ENCODE assay signal across 1 cellular context in the genomic region with DNA sequence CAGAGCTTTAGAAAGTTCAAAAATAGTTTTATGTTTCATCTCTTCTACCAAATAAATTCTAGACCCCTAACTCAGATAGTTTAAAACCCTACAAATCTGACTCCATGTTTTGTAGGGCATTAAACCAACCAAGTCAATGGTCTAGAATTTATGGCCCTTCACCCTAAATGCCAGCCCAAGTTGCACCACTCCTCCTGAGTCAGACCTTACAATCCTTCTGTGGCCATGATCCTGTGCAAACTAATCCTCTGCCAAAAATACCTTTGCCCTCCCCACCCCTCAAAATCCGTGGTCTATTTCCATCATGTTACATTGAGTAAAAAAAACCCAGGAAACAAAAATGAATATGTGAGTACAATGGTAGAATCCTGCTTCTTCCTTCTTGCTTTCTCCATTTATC.
TF ChIP-seq lines count a peak whose summit lies in the region.

No MANE protein-coding gene starts in this region.

TF ChIP-seq in GM23338, 12 proteins besides CTCF, POLR2A, EP300 and RAD21 (continued from another document):
- TF ChIP-seq, protein P1, sequence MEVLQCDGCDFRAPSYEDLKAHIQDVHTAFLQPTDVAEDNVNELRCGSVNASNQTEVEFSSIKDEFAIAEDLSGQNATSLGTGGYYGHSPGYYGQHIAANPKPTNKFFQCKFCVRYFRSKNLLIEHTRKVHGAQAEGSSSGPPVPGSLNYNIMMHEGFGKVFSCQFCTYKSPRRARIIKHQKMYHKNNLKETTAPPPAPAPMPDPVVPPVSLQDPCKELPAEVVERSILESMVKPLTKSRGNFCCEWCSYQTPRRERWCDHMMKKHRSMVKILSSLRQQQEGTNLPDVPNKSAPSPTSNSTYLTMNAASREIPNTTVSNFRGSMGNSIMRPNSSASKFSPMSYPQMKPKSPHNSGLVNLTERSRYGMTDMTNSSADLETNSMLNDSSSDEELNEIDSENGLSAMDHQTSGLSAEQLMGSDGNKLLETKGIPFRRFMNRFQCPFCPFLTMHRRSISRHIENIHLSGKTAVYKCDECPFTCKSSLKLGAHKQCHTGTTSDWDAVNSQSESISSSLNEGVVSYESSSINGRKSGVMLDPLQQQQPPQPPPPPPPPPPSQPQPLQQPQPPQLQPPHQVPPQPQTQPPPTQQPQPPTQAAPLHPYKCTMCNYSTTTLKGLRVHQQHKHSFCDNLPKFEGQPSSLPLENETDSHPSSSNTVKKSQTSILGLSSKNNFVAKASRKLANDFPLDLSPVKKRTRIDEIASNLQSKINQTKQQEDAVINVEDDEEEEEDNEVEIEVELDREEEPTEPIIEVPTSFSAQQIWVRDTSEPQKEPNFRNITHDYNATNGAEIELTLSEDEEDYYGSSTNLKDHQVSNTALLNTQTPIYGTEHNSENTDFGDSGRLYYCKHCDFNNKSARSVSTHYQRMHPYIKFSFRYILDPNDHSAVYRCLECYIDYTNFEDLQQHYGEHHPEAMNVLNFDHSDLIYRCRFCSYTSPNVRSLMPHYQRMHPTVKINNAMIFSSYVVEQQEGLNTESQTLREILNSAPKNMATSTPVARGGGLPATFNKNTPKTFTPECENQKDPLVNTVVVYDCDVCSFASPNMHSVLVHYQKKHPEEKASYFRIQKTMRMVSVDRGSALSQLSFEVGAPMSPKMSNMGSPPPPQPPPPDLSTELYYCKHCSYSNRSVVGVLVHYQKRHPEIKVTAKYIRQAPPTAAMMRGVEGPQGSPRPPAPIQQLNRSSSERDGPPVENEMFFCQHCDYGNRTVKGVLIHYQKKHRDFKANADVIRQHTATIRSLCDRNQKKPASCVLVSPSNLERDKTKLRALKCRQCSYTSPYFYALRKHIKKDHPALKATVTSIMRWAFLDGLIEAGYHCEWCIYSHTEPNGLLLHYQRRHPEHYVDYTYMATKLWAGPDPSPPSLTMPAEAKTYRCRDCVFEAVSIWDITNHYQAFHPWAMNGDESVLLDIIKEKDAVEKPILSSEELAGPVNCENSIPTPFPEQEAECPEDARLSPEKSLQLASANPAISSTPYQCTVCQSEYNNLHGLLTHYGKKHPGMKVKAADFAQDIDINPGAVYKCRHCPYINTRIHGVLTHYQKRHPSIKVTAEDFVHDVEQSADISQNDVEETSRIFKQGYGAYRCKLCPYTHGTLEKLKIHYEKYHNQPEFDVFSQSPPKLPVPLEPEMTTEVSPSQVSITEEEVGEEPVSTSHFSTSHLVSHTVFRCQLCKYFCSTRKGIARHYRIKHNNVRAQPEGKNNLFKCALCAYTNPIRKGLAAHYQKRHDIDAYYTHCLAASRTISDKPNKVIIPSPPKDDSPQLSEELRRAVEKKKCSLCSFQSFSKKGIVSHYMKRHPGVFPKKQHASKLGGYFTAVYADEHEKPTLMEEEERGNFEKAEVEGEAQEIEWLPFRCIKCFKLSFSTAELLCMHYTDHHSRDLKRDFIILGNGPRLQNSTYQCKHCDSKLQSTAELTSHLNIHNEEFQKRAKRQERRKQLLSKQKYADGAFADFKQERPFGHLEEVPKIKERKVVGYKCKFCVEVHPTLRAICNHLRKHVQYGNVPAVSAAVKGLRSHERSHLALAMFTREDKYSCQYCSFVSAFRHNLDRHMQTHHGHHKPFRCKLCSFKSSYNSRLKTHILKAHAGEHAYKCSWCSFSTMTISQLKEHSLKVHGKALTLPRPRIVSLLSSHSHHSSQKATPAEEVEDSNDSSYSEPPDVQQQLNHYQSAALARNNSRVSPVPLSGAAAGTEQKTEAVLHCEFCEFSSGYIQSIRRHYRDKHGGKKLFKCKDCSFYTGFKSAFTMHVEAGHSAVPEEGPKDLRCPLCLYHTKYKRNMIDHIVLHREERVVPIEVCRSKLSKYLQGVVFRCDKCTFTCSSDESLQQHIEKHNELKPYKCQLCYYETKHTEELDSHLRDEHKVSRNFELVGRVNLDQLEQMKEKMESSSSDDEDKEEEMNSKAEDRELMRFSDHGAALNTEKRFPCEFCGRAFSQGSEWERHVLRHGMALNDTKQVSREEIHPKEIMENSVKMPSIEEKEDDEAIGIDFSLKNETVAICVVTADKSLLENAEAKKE (CRISPR knock-in tag; IDR thresholded peaks at IDR 0.05), result no peak
- TF ChIP-seq NANOG (IDR thresholded peaks at IDR 0.05; ENCODE audit: borderline replicate concordance), result no peak
- TF ChIP-seq EZH2 (IDR thresholded peaks at IDR 0.05; ENCODE audit: low read depth, unreplicated experiment), result no peak
- TF ChIP-seq ZNF114 (CRISPR knock-in tag; IDR thresholded peaks at IDR 0.05), result no peak
- TF ChIP-seq CREB1 (CRISPR knock-in tag; IDR thresholded peaks at IDR 0.05; ENCODE audit: low read depth), result no peak
- TF ChIP-seq, protein P2, sequence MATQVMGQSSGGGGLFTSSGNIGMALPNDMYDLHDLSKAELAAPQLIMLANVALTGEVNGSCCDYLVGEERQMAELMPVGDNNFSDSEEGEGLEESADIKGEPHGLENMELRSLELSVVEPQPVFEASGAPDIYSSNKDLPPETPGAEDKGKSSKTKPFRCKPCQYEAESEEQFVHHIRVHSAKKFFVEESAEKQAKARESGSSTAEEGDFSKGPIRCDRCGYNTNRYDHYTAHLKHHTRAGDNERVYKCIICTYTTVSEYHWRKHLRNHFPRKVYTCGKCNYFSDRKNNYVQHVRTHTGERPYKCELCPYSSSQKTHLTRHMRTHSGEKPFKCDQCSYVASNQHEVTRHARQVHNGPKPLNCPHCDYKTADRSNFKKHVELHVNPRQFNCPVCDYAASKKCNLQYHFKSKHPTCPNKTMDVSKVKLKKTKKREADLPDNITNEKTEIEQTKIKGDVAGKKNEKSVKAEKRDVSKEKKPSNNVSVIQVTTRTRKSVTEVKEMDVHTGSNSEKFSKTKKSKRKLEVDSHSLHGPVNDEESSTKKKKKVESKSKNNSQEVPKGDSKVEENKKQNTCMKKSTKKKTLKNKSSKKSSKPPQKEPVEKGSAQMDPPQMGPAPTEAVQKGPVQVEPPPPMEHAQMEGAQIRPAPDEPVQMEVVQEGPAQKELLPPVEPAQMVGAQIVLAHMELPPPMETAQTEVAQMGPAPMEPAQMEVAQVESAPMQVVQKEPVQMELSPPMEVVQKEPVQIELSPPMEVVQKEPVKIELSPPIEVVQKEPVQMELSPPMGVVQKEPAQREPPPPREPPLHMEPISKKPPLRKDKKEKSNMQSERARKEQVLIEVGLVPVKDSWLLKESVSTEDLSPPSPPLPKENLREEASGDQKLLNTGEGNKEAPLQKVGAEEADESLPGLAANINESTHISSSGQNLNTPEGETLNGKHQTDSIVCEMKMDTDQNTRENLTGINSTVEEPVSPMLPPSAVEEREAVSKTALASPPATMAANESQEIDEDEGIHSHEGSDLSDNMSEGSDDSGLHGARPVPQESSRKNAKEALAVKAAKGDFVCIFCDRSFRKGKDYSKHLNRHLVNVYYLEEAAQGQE (IDR thresholded peaks at IDR 0.05; ENCODE audit: unreplicated experiment), result no peak
- no peak for TF ChIP-seq JUNB (IDR thresholded peaks at IDR 0.05; ENCODE audit: unreplicated experiment)
- TF ChIP-seq EZH2phosphoT487 (IDR thresholded peaks at IDR 0.05; ENCODE audit: unreplicated experiment), result no peak
- no peak for TF ChIP-seq POLR2AphosphoS5 (IDR thresholded peaks at IDR 0.05; ENCODE audit: low read depth)
- no peak for TF ChIP-seq STAT1 (IDR thresholded peaks at IDR 0.05; ENCODE audit: unreplicated experiment)
